ENCODE assay signal across 1 cellular context in genomic region chr19:7863157-7863970, GRCh38.
A peak's percentile ranks its signal among the peaks of the same experiment; 100 is the strongest.
TF ChIP-seq lines count a peak whose summit lies in the region.

No MANE protein-coding gene starts in this region.

TF ChIP-seq in H1, 55 proteins besides CTCF, POLR2A, EP300 and RAD21:
- TF ChIP-seq KDM4A (IDR thresholded peaks at IDR 0.05; ENCODE audit: low read depth, low read length, severe bottlenecking) (peak; percentile 65), CHD2 (IDR thresholded peaks at IDR 0.05; ENCODE audit: low read length) (no peak), TBP (IDR thresholded peaks at IDR 0.05; ENCODE audit: low read depth, low read length) (0 out of 2 replicates have a peak, but pooled peaks have one; percentile 22), HDAC2 (IDR thresholded peaks at IDR 0.05; ENCODE audit: borderline replicate concordance in 1 of 2, low read depth in 2 of 2, low read length in 2 of 2) (no peak), TAF7 (optimal IDR thresholded peaks at IDR 0.05; ENCODE audit: borderline replicate concordance, low read depth, low read length) (no peak), E2F6 (IDR thresholded peaks at IDR 0.05) (peak; percentile 67), TCF12 (IDR thresholded peaks at IDR 0.05; ENCODE audit: low read depth, low read length) (0 out of 2 replicates have a peak, but pooled peaks have one; percentile 13), GABPA (IDR thresholded peaks at IDR 0.05; ENCODE audit: borderline replicate concordance, insufficient read depth, low read length) (0 out of 2 replicates have a peak, but pooled peaks have one; percentile 20), SUZ12 (IDR thresholded peaks at IDR 0.05; ENCODE audit: low read length) (peak; percentile 39; the same call in 1 of the 2 replicates), MAX (IDR thresholded peaks at IDR 0.05) (peak; percentile 74), EZH2 (IDR thresholded peaks at IDR 0.05; ENCODE audit: low read depth, low read length, severe bottlenecking) (peak; percentile 50), RNF2 (IDR thresholded peaks at IDR 0.05; ENCODE audit: borderline replicate concordance, low read depth, low read length, missing control alignments, poor library complexity, severe bottlenecking) (no peak), CHD1 (IDR thresholded peaks at IDR 0.05; ENCODE audit: low read depth, low read length) (no peak), RFX5 (IDR thresholded peaks at IDR 0.05; ENCODE audit: borderline replicate concordance, low read depth, low read length) (no peak), HDAC6 (IDR thresholded peaks at IDR 0.05; ENCODE audit: low read depth, low read length) (no peak)
